ENCODE assay signal across 28 cellular contexts in genomic region chr16:47213761-47214440, GRCh38.
"Had no signal": no experiment of that assay in that cellular context is flagged by ENCODE, and none has a peak within 500 bp of the region (broad histone marks: within the 10 kb centered on the region; RNA-seq: fewer than 3 reads in every experiment).

No MANE protein-coding gene starts in this region.

- H3K27me3 Mint-ChIP-seq: activated CD4-positive, alpha-beta memory T cell treated with anti-CD3 and anti-CD28 coated beads, Interleukin-2, amount 10 ng/mL, durations not matched to agents 7 days and 5 days; activated CD4-positive, alpha-beta T cell treated with anti-CD3 and anti-CD28 coated beads, Interleukin-2, amount 10 ng/mL, durations not matched to agents 24 days and 14 days; activated T-cell treated with anti-CD3 and anti-CD28 coated beads, Interleukin-2, amount 50 U/mL, for 24 hours; activated T-helper 17 cell treated with anti-CD3 and anti-CD28 coated beads, Interleukin-2, amount 50 U/mL, for 72 hours; central memory CD8-positive, alpha-beta T cell; natural killer cell treated with Interleukin-12 subunit alpha and Interleukin-12 subunit beta and Interleukin-15 and Interleukin-18, amount 100 ng/mL, for 72 hours had no signal

- H3K4me1 ChIP-seq: heart right ventricle, left lung, lower lobe of right lung, right lobe of liver had no signal

- H3K4me3 Mint-ChIP-seq: activated CD4-positive, alpha-beta memory T cell treated with anti-CD3 and anti-CD28 coated beads, Interleukin-2, amount 10 ng/mL, durations not matched to agents 7 days and 5 days; activated CD4-positive, alpha-beta T cell treated with anti-CD3 and anti-CD28 coated beads, Interleukin-2, amount 10 ng/mL, durations not matched to agents 24 days and 14 days; activated T-cell treated with anti-CD3 and anti-CD28 coated beads, Interleukin-2, amount 50 U/mL, for 24 hours; activated T-helper 17 cell treated with anti-CD3 and anti-CD28 coated beads, Interleukin-2, amount 50 U/mL, for 72 hours; central memory CD8-positive, alpha-beta T cell; natural killer cell treated with Interleukin-12 subunit alpha and Interleukin-12 subunit beta and Interleukin-15 and Interleukin-18, amount 100 ng/mL, for 72 hours; T-helper 1 cell treated with Interleukin-12 subunit alpha and Interleukin-12 subunit beta and Interleukin-4 antibody, amounts not matched to agents 30 μg/mL and 1 μg/mL, for 36 hours had no signal

- H3K27ac Mint-ChIP-seq: activated CD4-positive, alpha-beta memory T cell treated with anti-CD3 and anti-CD28 coated beads, Interleukin-2, amount 10 ng/mL, durations not matched to agents 7 days and 5 days; activated CD4-positive, alpha-beta T cell treated with anti-CD3 and anti-CD28 coated beads, Interleukin-2, amount 10 ng/mL, durations not matched to agents 24 days and 14 days; activated T-cell treated with anti-CD3 and anti-CD28 coated beads, Interleukin-2, amount 50 U/mL, for 24 hours; activated T-helper 17 cell treated with anti-CD3 and anti-CD28 coated beads, Interleukin-2, amount 50 U/mL, for 72 hours; natural killer cell treated with Interleukin-12 subunit alpha and Interleukin-12 subunit beta and Interleukin-15 and Interleukin-18, amount 100 ng/mL, for 72 hours; T-helper 1 cell treated with Interleukin-12 subunit alpha and Interleukin-12 subunit beta and Interleukin-4 antibody, amounts not matched to agents 30 μg/mL and 1 μg/mL, for 36 hours had no signal

- H3K9me3 ChIP-seq: lower lobe of right lung, mucosa of descending colon, right lobe of liver, thoracic aorta had no signal

- ATAC-seq: activated T-helper 17 cell treated with anti-CD3 and anti-CD28 coated beads, Interleukin-2, amount 50 U/mL, for 72 hours; heart right ventricle; left lung; lower lobe of right lung; mucosa of descending colon; natural killer cell treated with Interleukin-12 subunit alpha and Interleukin-12 subunit beta and Interleukin-15 and Interleukin-18, amount 100 ng/mL, for 72 hours; right lobe of liver; stimulated activated naive CD8-positive, alpha-beta T cell treated with anti-CD3 and anti-CD28 coated beads, Interleukin-15, Interleukin-2, amounts not matched to agents 100 U/mL and 50 U/mL, for 24 hours had no signal

- H3K9me3 Mint-ChIP-seq: activated CD4-positive, alpha-beta memory T cell treated with anti-CD3 and anti-CD28 coated beads, Interleukin-2, amount 10 ng/mL, durations not matched to agents 7 days and 5 days; activated T-cell treated with anti-CD3 and anti-CD28 coated beads, Interleukin-2, amount 50 U/mL, for 24 hours; activated T-helper 17 cell treated with anti-CD3 and anti-CD28 coated beads, Interleukin-2, amount 50 U/mL, for 72 hours; central memory CD8-positive, alpha-beta T cell; natural killer cell treated with Interleukin-12 subunit alpha and Interleukin-12 subunit beta and Interleukin-15 and Interleukin-18, amount 100 ng/mL, for 72 hours; T-helper 1 cell treated with Interleukin-12 subunit alpha and Interleukin-12 subunit beta and Interleukin-4 antibody, amounts not matched to agents 30 μg/mL and 1 μg/mL, for 36 hours had no signal

- H3K27ac ChIP-seq: heart right ventricle, left lung, lower lobe of right lung, right lobe of liver, skin epidermis, thoracic aorta had no signal

- H3K27me3 ChIP-seq: heart right ventricle, left lung, right lobe of liver had no signal

- DNase-seq: activated CD4-positive, alpha-beta memory T cell treated with anti-CD3 and anti-CD28 coated beads, Interleukin-2, amount 10 ng/mL, durations not matched to agents 7 days and 5 days; activated CD4-positive, alpha-beta T cell treated with anti-CD3 and anti-CD28 coated beads, Interleukin-2, amount 10 ng/mL, durations not matched to agents 24 days and 14 days; activated CD4-positive, CD25-positive, alpha-beta regulatory T cell treated with anti-CD3 and anti-CD28 coated beads, Interleukin-2, amount 50 U/mL, for 72 hours; activated CD8-positive, alpha-beta memory T cell treated with anti-CD3 and anti-CD28 coated beads, Interleukin-2, amount 50 U/mL, for 48 hours; activated gamma-delta T cell treated with Interleukin-2 at 50 U/mL for 16 hours; activated naive CD4-positive, alpha-beta T cell treated with anti-CD3 and anti-CD28 coated beads, Interleukin-2, amount 50 U/mL, for 16 hours; activated T-cell treated with anti-CD3 and anti-CD28 coated beads, Interleukin-2, amount 50 U/mL, for 24 hours; amygdala; effector CD8-positive, alpha-beta T cell; heart right ventricle; kidney glomerular epithelial cell; left lung; lower lobe of right lung; mucosa of descending colon; posterior cingulate gyrus; right lobe of liver; stimulated activated CD4-positive, alpha-beta T cell treated with anti-CD3 and anti-CD28 coated beads, Interleukin-12 subunit alpha, Interleukin-12 subunit beta, amount 100 ng/mL, for 4 hours; stimulated activated CD4-positive, alpha-beta T cell treated with anti-CD3 and anti-CD28 coated beads, Interleukin-4, amount 100 ng/mL, for 1 hour; stimulated activated naive CD8-positive, alpha-beta T cell treated with anti-CD3 and anti-CD28 coated beads, Interleukin-15, Interleukin-2, amounts not matched to agents 100 U/mL and 50 U/mL, for 24 hours; SW 1271; T-helper 9 cell; trophoblast cell had no signal

- H3K4me1 Mint-ChIP-seq: activated T-helper 17 cell treated with anti-CD3 and anti-CD28 coated beads, Interleukin-2, amount 50 U/mL, for 72 hours; central memory CD8-positive, alpha-beta T cell had no signal

- H3K4me3 ChIP-seq: heart right ventricle, left lung, lower lobe of right lung, mucosa of descending colon, right lobe of liver, skin epidermis, thoracic aorta had no signal
